In genomic region chr5:77773734-77774280, GRCh38 we compare ENCODE assay signal across 11 cellular contexts. TPM values are rescaled to one million over a fixed set of nuclear protein-coding genes. Genes with fewer than 3 reads are reported as not detected.
DNase-seq lines count a peak whose midpoint lies in the region; ATAC-seq and TF ChIP-seq lines count a peak whose summit lies in the region.
"Had no signal": no experiment of that assay in that cellular context is flagged by ENCODE, and none has a peak within 500 bp of the region (broad histone marks: within the 10 kb centered on the region; RNA-seq: fewer than 3 reads in every experiment).

No MANE protein-coding gene starts in this region.

- peaks cover 22 to 31% of the 10 kb centered on the region in 2 donors for H3K36me3 Mint-ChIP-seq in CD4-positive, alpha-beta memory T cell
- peaks cover 17% of the 10 kb centered on the region for H3K36me3 Mint-ChIP-seq in natural killer cell treated with Interleukin-12 subunit alpha and Interleukin-12 subunit beta and Interleukin-15 and Interleukin-18, amount 100 ng/mL, for 72 hours

- peaks cover 37 to 62% (median 49%) of the 10 kb centered on the region in 4 donors for H3K4me1 Mint-ChIP-seq in CD4-positive, alpha-beta memory T cell
- peaks cover 41 to 42% of the 10 kb centered on the region in 2 donors for H3K4me1 Mint-ChIP-seq in natural killer cell treated with Interleukin-12 subunit alpha and Interleukin-12 subunit beta and Interleukin-15 and Interleukin-18, amount 100 ng/mL, for 72 hours (ENCODE audit: low read depth in 2 of 2)

- H3K27me3 ChIP-seq in CD4-positive, alpha-beta memory T cell (ENCODE audit: insufficient read depth, low read length): no peaks in the 10 kb centered on the region
- no peaks in the 10 kb centered on the region for H3K27me3 ChIP-seq in HUES6 (ENCODE audit: control insufficient read depth, insufficient read depth, low read length)
- no peaks in the 10 kb centered on the region for H3K27me3 ChIP-seq in ascending aorta
- H3K27me3 ChIP-seq: pancreas, thyroid gland had no signal

- peak overlapping the region; percentile 97 for H3K9ac ChIP-seq in HUES6 (ENCODE audit: low read length)

- peak overlapping the region in 5 of 7 donors; percentile 25 to 88 (median 47) for H3K27ac Mint-ChIP-seq in CD4-positive, alpha-beta memory T cell
- peak overlapping the region in 1 of 2 donors; percentile 95 for H3K27ac Mint-ChIP-seq in natural killer cell treated with Interleukin-12 subunit alpha and Interleukin-12 subunit beta and Interleukin-15 and Interleukin-18, amount 100 ng/mL, for 72 hours

- H3K27ac ChIP-seq in CD4-positive, alpha-beta memory T cell (ENCODE audit: low read depth, low read length): no peak overlapping the region
- H3K27ac ChIP-seq in HUES6 (ENCODE audit: low read depth, low read length): peak overlapping the region; percentile 92; the same call in 1 of the 2 replicates
- H3K27ac ChIP-seq in ascending aorta: no peak overlapping the region
- H3K27ac ChIP-seq: pancreas, thyroid gland had no signal

- intact Hi-C loops in CD4-positive, alpha-beta memory T cell (cut with micrococcal nuclease): loop anchor here (10.0 kb wide), 1 partner anchor 129 kb away; no protein-coding TSS in a partner anchor
- intact Hi-C loops in ascending aorta (cut with DNase I): loop anchor here (10.0 kb wide), 1 partner anchor 739 kb away; the partner anchor contains the start of gene AGGF1

- no peak for TF ChIP-seq CTCF in ascending aorta (IDR thresholded peaks at IDR 0.05)

- H3K9me3 ChIP-seq in CD4-positive, alpha-beta memory T cell (ENCODE audit: control insufficient read depth in 1 of 2, low read length in 2 of 2): no peaks in the 10 kb centered on the region
- H3K9me3 ChIP-seq in HUES6 (ENCODE audit: control insufficient read depth, insufficient read depth, low read depth, low read length) (no peaks in the 10 kb centered on the region), ascending aorta (no peaks in the 10 kb centered on the region)
- H3K9me3 ChIP-seq: pancreas, thyroid gland had no signal

- H3K9me3 Mint-ChIP-seq in CD4-positive, alpha-beta memory T cell: no peaks in the 10 kb centered on the region
- H3K9me3 Mint-ChIP-seq in natural killer cell treated with Interleukin-12 subunit alpha and Interleukin-12 subunit beta and Interleukin-15 and Interleukin-18, amount 100 ng/mL, for 72 hours: no peaks in the 10 kb centered on the region

- DNase-seq in CD4-positive, alpha-beta memory T cell: no peak
- DNase-seq in ascending aorta (ENCODE audit: low spot score in 2 of 2): no peak
- DNase-seq in natural killer cell treated with Interleukin-12 subunit alpha and Interleukin-12 subunit beta and Interleukin-15 and Interleukin-18, amount 100 ng/mL, for 72 hours (ENCODE audit: low spot score): no peak
- no peak for DNase-seq in ureter (ENCODE audit: low spot score)
- no peak for DNase-seq in D341Med (ENCODE audit: low spot score)
- no peak for DNase-seq in putamen (ENCODE audit: low spot score)
- DNase-seq: islet precursor cell, pancreas, thyroid gland had no signal

- peaks cover 59% of the 10 kb centered on the region for H3K4me1 ChIP-seq in CD4-positive, alpha-beta memory T cell (ENCODE audit: insufficient read depth, low read length)
- H3K4me1 ChIP-seq in HUES6 (ENCODE audit: control insufficient read depth, insufficient read depth, low read length) (peaks cover 24% of the 10 kb centered on the region), ascending aorta (peaks cover 4 to 30% of the 10 kb centered on the region in 2 donors)

- peak overlapping the region in 6 of 8 donors; percentile 35 to 92 (median 56) for H3K4me3 Mint-ChIP-seq in CD4-positive, alpha-beta memory T cell
- peak overlapping the region; percentile 98 for H3K4me3 Mint-ChIP-seq in natural killer cell treated with Interleukin-12 subunit alpha and Interleukin-12 subunit beta and Interleukin-15 and Interleukin-18, amount 100 ng/mL, for 72 hours

- H3K27me3 Mint-ChIP-seq in CD4-positive, alpha-beta memory T cell: no peaks in the 10 kb centered on the region
- H3K27me3 Mint-ChIP-seq in natural killer cell treated with Interleukin-12 subunit alpha and Interleukin-12 subunit beta and Interleukin-15 and Interleukin-18, amount 100 ng/mL, for 72 hours: peaks cover 0 to 4% of the 10 kb centered on the region in 2 donors

- ATAC-seq in natural killer cell treated with Interleukin-12 subunit alpha and Interleukin-12 subunit beta and Interleukin-15 and Interleukin-18, amount 100 ng/mL, for 72 hours: no peak
- ATAC-seq in GM18868 (IDR thresholded peaks at IDR 0.05; ENCODE audit: unreplicated experiment): no peak
- ATAC-seq: pancreas had no signal

- POLR2A ChIA-PET in CD4-positive, alpha-beta memory T cell (lab: Charles Lee; ENCODE audit: partially characterized antibody): no interaction called here

- no peaks in the 10 kb centered on the region for H3K36me3 ChIP-seq in CD4-positive, alpha-beta memory T cell (ENCODE audit: insufficient read depth, low read length)
- peaks cover 39% of the 10 kb centered on the region for H3K36me3 ChIP-seq in HUES6 (ENCODE audit: control insufficient read depth, insufficient read depth, low read length)
- peaks cover 4 to 6% of the 10 kb centered on the region in 2 donors for H3K36me3 ChIP-seq in ascending aorta
- H3K36me3 ChIP-seq: thyroid gland had no signal

- H3K4me3 ChIP-seq in CD4-positive, alpha-beta memory T cell (ENCODE audit: low read length in 2 of 2): no peak overlapping the region
- H3K4me3 ChIP-seq in HUES6 (ENCODE audit: low read depth, low read length): peak overlapping the region; percentile 73
- H3K4me3 ChIP-seq in ascending aorta: peak overlapping the region; percentile 81 to 88
- H3K4me3 ChIP-seq: thyroid gland had no signal

- CTCF ChIA-PET in CD4-positive, alpha-beta memory T cell (lab: Charles Lee; ENCODE audit: partially characterized antibody): no interaction called here

RNA-seq across cellular contexts. Expression of gene TBCA, which starts 2.3 kb away (rescaled TPM):
- total RNA-seq in CD4-positive, alpha-beta memory T cell: 10 to 100 TPM; 80.4 to 97.2 TPM
- polyA plus RNA-seq in CD4-positive, alpha-beta memory T cell: 100 to 1,000 TPM; 179 to 200 TPM
- total RNA-seq in ascending aorta (27.4 TPM), ureter (133 TPM)
- total RNA-seq in natural killer cell treated with Interleukin-12 subunit alpha and Interleukin-12 subunit beta and Interleukin-15 and Interleukin-18, amount 100 ng/mL, for 72 hours: 100 to 1,000 TPM in 1 of 2 donors, 10 to 100 TPM in 1; 90.3 to 113 TPM

Comparison
In these comparisons a context has a peak if more than half of its experiments do, and no peak if none do; other contexts are left out.
1. H3K4me3 ChIP-seq: peak in HUES6 (single experiment) and ascending aorta (2 of 2); none in CD4-positive, alpha-beta memory T cell (0 of 2).